Comparison of ENCODE assay signal across 1 cellular context in genomic region chr1:174158767-174159252, GRCh38.
TF ChIP-seq lines count a peak whose summit lies in the region.

No MANE protein-coding gene starts in this region.

TF ChIP-seq in K562, 482 proteins besides CTCF, POLR2A, EP300 and RAD21 (continued from another document and continues in another):
- TF ChIP-seq RERE (CRISPR knock-in tag; IDR thresholded peaks at IDR 0.05; ENCODE audit: borderline replicate concordance) (no peak), ADNP (tag; IDR thresholded peaks at IDR 0.05) (no peak), E2F3 (CRISPR knock-in tag; IDR thresholded peaks at IDR 0.05) (no peak; the same call in 1 of the 2 replicates), HDAC2 (IDR thresholded peaks at IDR 0.05) (peak; percentile 13; the same call in 1 of the 2 replicates), CBFA2T3 (IDR thresholded peaks at IDR 0.05) (no peak), ZFP36 (IDR thresholded peaks at IDR 0.05; ENCODE audit: low read depth, low read length, partially characterized antibody) (no peak), ARID4B (CRISPR knock-in tag; IDR thresholded peaks at IDR 0.05) (peak; percentile 12; the same call in 1 of the 2 replicates), EP400 (IDR thresholded peaks at IDR 0.05) (no peak; the same call in 1 of the 2 replicates), ZBTB33 (CRISPR knock-in tag; IDR thresholded peaks at IDR 0.05) (peak; percentile 43; the same call in 1 of the 2 replicates), FOS (IDR thresholded peaks at IDR 0.05; ENCODE audit: extremely low read depth, insufficient read length) (no peak), PML (IDR thresholded peaks at IDR 0.05; ENCODE audit: low read length) (no peak; the same call in 1 of the 2 replicates), NKRF (IDR thresholded peaks at IDR 0.05; ENCODE audit: borderline replicate concordance) (no peak), STAT5A (IDR thresholded peaks at IDR 0.05; ENCODE audit: borderline replicate concordance, low read length) (no peak), ZBTB49 (CRISPR knock-in tag; IDR thresholded peaks at IDR 0.05; ENCODE audit: borderline replicate concordance) (no peak), TRIM28 (IDR thresholded peaks at IDR 0.05) (0 out of 2 replicates have a peak, but pooled peaks have one; percentile 17), ZNF146 (CRISPR knock-in tag; IDR thresholded peaks at IDR 0.05; ENCODE audit: unreplicated experiment) (no peak), SIN3A (IDR thresholded peaks at IDR 0.05; ENCODE audit: borderline replicate concordance in 2 of 2, control insufficient read depth in 1 of 2, low read depth in 2 of 2, low read length in 2 of 2) (0 out of 4 replicates have a peak, but pooled peaks of 1 of the 2 experiments have one; percentile 33), DEAF1 (CRISPR knock-in tag; IDR thresholded peaks at IDR 0.05) (no peak), THRB (CRISPR knock-in tag; conservative IDR thresholded peaks at IDR 0.05) (no peak), SMAD2 (IDR thresholded peaks at IDR 0.05; ENCODE audit: low read depth, low read length) (no peak), POU5F1 (IDR thresholded peaks at IDR 0.05; ENCODE audit: borderline replicate concordance, low read depth, low read length, partially characterized antibody) (no peak), ZNF174 (CRISPR knock-in tag; IDR thresholded peaks at IDR 0.05) (no peak), HDAC3 (IDR thresholded peaks at IDR 0.05; ENCODE audit: borderline replicate concordance, partially characterized antibody) (no peak), ZNF76 (CRISPR knock-in tag; IDR thresholded peaks at IDR 0.05; ENCODE audit: borderline replicate concordance) (peak; percentile 45; the same call in 1 of the 2 replicates), NFATC3 (IDR thresholded peaks at IDR 0.05) (peak; percentile 91), HEY1 (CRISPR knock-in tag; IDR thresholded peaks at IDR 0.05; ENCODE audit: borderline replicate concordance) (peak; percentile 38; the same call in 1 of the 2 replicates), OTX1 (CRISPR knock-in tag; IDR thresholded peaks at IDR 0.05) (no peak), USF2 (CRISPR knock-in tag; IDR thresholded peaks at IDR 0.05) (no peak), ARID1B (IDR thresholded peaks at IDR 0.05) (peak; percentile 12; the same call in 1 of the 2 replicates), LEF1 (IDR thresholded peaks at IDR 0.05) (no peak)
